Comparison of ENCODE assay signal across 34 cellular contexts in the genomic region with DNA sequence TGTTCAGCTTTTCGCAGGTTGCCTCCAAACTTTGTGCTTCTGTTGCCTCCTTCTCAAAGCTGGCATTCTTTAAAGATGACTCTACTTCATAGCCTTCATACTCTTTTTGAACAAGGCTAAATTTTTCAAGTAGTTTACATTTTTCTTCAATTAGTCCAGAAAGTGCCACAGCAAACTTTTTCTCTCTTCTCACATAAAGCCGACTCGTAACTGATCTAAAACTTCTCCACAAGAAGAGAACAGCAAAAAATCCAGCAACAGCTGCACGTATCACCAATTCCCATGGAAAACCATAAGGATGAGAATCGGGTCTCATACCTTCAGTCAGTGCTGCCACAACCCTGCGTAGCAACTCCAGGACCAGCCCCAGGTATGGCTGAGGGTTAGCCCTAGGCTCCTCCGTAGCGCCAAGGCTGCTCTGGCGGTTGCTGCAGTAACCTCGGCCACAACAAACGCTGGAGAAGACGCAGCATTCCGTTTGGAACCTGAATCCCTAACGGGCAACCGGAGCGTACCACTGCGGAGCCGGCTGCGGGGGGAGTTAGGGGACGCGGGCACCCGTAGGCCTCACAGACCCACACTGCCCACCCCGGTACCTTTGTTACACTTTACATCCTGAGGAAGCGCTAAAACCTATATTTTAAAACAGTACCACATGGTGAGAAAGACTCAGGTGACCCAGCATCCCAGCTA. TPM values are rescaled to one million over a fixed set of nuclear protein-coding genes. Genes with fewer than 3 reads are reported as not detected.
A peak's percentile ranks its signal among the peaks of the same experiment; 100 is the strongest.
DNase-seq lines count a peak whose midpoint lies in the region; ATAC-seq, FAIRE-seq and TF ChIP-seq lines count a peak whose summit lies in the region.
"Had no signal": no experiment of that assay in that cellular context is flagged by ENCODE, and none has a peak within 500 bp of the region (broad histone marks: within the 10 kb centered on the region; RNA-seq: fewer than 3 reads in every experiment).

A gene with protein sequence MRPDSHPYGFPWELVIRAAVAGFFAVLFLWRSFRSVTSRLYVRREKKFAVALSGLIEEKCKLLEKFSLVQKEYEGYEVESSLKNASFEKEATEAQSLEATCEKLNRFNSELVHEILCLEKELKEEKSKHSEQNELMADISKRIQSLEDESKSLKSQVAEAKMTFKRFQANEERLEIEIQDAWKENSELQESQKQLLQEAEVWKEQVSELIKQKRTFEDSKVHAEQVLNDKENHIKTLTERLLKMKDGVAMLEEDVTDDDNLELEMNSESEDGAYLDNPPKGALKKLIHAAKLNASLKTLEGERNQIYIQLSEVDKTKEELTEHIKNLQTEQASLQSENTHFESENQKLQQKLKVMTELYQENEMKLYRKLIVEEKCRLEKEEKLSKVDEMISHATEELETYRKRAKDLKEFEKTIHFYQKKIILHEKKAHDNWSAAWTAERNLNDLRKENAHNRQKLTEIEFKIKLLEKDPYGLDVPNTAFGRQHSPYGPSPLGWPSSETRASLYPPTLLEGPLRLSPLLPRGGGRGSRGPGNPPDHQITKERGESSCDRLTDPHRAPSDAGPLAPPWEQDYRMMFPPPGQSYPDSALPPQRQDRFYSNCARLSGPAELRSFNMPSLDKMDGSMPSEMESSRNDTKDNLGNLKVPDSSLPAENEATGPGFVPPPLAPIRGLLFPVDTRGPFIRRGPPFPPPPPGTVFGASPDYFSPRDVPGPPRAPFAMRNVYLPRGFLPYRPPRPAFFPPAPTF (minus strand): TSS at position 420 of the 693 bp plus-strand sequence. CDS start 104 bp downstream, at position 316.

- no peaks in the 10 kb centered on the region for H3K9me2 ChIP-seq in SK-N-SH

- no peak within 1 kb of the TSS for H3K4me3 Mint-ChIP-seq in stimulated activated naive B cell treated with anti-CD40 and anti-IgM and Interleukin-4, amounts not matched to agents 10 μg/mL and 1 μg/mL and 100 μg/mL, for 72 hours
- H3K4me3 Mint-ChIP-seq: activated naive CD4-positive, alpha-beta T cell treated with anti-CD3 and anti-CD28 coated beads, Interleukin-2, amount 10 ng/mL, durations not matched to agents 7 days and 5 days; activated T-cell treated with anti-CD3 and anti-CD28 coated beads, Interleukin-2, amount 50 U/mL, for 24 hours; IgD-negative memory B cell; stimulated activated naive CD8-positive, alpha-beta T cell treated with anti-CD3 and anti-CD28 coated beads, Interleukin-15, amount 100 ng/mL, for 72 hours had no signal

- H3K4me2 ChIP-seq in SK-N-SH: peak within 1 kb of the TSS; percentile 16; the same call in 1 of the 2 replicates
- no peak within 1 kb of the TSS for H3K4me2 ChIP-seq in K562 (ENCODE audit: insufficient read depth, low read length)
- H3K4me2 ChIP-seq: BLaER1 had no signal

- no peaks in the 10 kb centered on the region for H3K9me1 ChIP-seq in K562 (ENCODE audit: control insufficient read depth, insufficient read depth, low read length)

- H3K4me3 ChIP-seq in SK-N-SH (ENCODE audit: low read depth in 2 of 2, low read length in 1 of 2) (no peak within 1 kb of the TSS), K562 (no peak within 1 kb of the TSS), kidney (ENCODE audit: low read length in 2 of 2) (no peak within 1 kb of the TSS)
- H3K4me3 ChIP-seq: ascending aorta, BLaER1, tibial nerve had no signal

- intact Hi-C loops in K562 (cut with micrococcal nuclease) (loop anchor here (10.0 kb wide), 1 partner anchor 137 kb away; no protein-coding TSS in a partner anchor), kidney (cut with DNase I) (no loop called here)

- POLR2A ChIA-PET in SK-N-SH (lab: Yijun Ruan, JAX): no interaction called here
- POLR2A ChIA-PET in K562 (lab: Yijun Ruan, JAX): no interaction called here

- FAIRE-seq in K562 (lab: Jason Lieb, UNC) (no peak), kidney (lab: Jason Lieb, UNC) (no peak)
- FAIRE-seq: A204.1, frontal cortex, TTC549 had no signal

- H3K27me3 ChIP-seq in SK-N-SH (ENCODE audit: insufficient read depth) (no peaks in the 10 kb centered on the region; the same call in 1 of the 2 replicates), K562 (ENCODE audit: control insufficient read depth in 2 of 2, insufficient read depth in 2 of 2, low read length in 2 of 2) (peaks cover 12 to 22% of the 10 kb centered on the region in 2 experiments; a peak in 4 of 5 replicates)
- H3K27me3 ChIP-seq: ascending aorta, BLaER1, tibial nerve had no signal

- BruUV-seq in K562 (replicated peaks; lab: Mats Ljungman, UMichigan): no TSS peak

- H4K20me1 ChIP-seq in SK-N-SH (ENCODE audit: insufficient read depth) (no peaks in the 10 kb centered on the region), K562 (replicated peaks; ENCODE audit: control insufficient read depth, insufficient read depth, low read length) (no peaks in the 10 kb centered on the region)
- H4K20me1 ChIP-seq: BLaER1 had no signal

- TF ChIP-seq CTCF in SK-N-SH (IDR thresholded peaks at IDR 0.05): no peak
- no peak for TF ChIP-seq CTCF in K562 (IDR thresholded peaks at IDR 0.05 in 2 of 3, conservative IDR thresholded peaks at IDR 0.05 in 1 of 3; ENCODE audit: insufficient read depth in 2 of 3, low read depth in 1 of 3, low read length in 3 of 3)
- TF ChIP-seq CTCF in kidney (IDR thresholded peaks at IDR 0.05; ENCODE audit: borderline replicate concordance, extremely low read depth, insufficient read depth): no peak

- no peaks in the 10 kb centered on the region for H3K27me3 Mint-ChIP-seq in stimulated activated naive B cell treated with anti-CD40 and anti-IgM and Interleukin-4, amounts not matched to agents 10 μg/mL and 1 μg/mL and 100 μg/mL, for 72 hours
- H3K27me3 Mint-ChIP-seq: activated naive CD4-positive, alpha-beta T cell treated with anti-CD3 and anti-CD28 coated beads, Interleukin-2, amount 10 ng/mL, durations not matched to agents 7 days and 5 days; activated T-cell treated with anti-CD3 and anti-CD28 coated beads, Interleukin-2, amount 50 U/mL, for 24 hours; stimulated activated naive CD8-positive, alpha-beta T cell treated with anti-CD3 and anti-CD28 coated beads, Interleukin-15, amount 100 ng/mL, for 72 hours had no signal

- ATAC-seq in SK-N-SH treated with all-trans-retinoic acid at 6 μM for 48 hours (no peak), K562 (no peak)
- ATAC-seq in stimulated activated naive B cell treated with anti-CD40 and anti-IgM and Interleukin-4, amounts not matched to agents 10 μg/mL and 1 μg/mL and 100 μg/mL, for 72 hours (replicated peaks): no peak
- ATAC-seq: esophagus mucosa; stimulated activated naive CD8-positive, alpha-beta T cell treated with anti-CD3 and anti-CD28 coated beads, Interleukin-15, amount 100 ng/mL, for 72 hours had no signal

- peaks cover 3% of the 10 kb centered on the region for H3F3A ChIP-seq in SK-N-SH (replicated peaks; ENCODE audit: insufficient read depth)

- 20% methylated on average over 19 of the region's 24 CpGs for WGBS in SK-N-SH (ENCODE audit: low lambda C conversion rate)
- 10% methylated on average over 24 of the region's 24 CpGs for WGBS in K562 (ENCODE audit: insufficient coverage, low coverage, missing lambda C conversion rate)

- no peaks in the 10 kb centered on the region for H3K4me1 ChIP-seq in SK-N-SH (ENCODE audit: control insufficient read depth in 1 of 2, insufficient read depth in 2 of 2, low read depth in 1 of 2, low read length in 1 of 2)
- peaks cover 0 to 3% of the 10 kb centered on the region in 2 experiments; a peak in 1 of 5 replicates for H3K4me1 ChIP-seq in K562 (replicated peaks in 1 of 2; ENCODE audit: control insufficient read depth in 2 of 2, insufficient read depth in 2 of 2, low read length in 2 of 2)
- H3K4me1 ChIP-seq in kidney (ENCODE audit: control insufficient read depth in 1 of 2, insufficient read depth in 1 of 2, low read depth in 1 of 2, low read length in 2 of 2): no peaks in the 10 kb centered on the region
- H3K4me1 ChIP-seq: BLaER1, Caco-2, tibial nerve had no signal

- H3K9me3 ChIP-seq in SK-N-SH (no peaks in the 10 kb centered on the region), K562 (replicated peaks; ENCODE audit: control insufficient read depth, insufficient read depth, low read depth, low read length) (no peaks in the 10 kb centered on the region; the same call in 1 of the 2 replicates), kidney (ENCODE audit: control insufficient read depth in 1 of 2, low read length in 2 of 2) (no peaks in the 10 kb centered on the region)
- H3K9me3 ChIP-seq: ascending aorta, Caco-2, tibial nerve had no signal

- no peak for TF ChIP-seq POLR2A in K562 (conservative IDR thresholded peaks at IDR 0.05)

- in situ Hi-C loops in K562 (cut with MboI): no loop called here

- DNase-seq in SK-N-SH (no peak), K562 (ENCODE audit: extremely low read depth in 1 of 4, low spot score in 3 of 4) (no peak), kidney (peak; percentile 61), activated gamma-delta T cell treated with Interleukin-2 at 50 U/mL for 16 hours (no peak), amniotic stem cell (lab: John Stamatoyannopoulos, UW) (no peak), NCI-H69 (lab: John Stamatoyannopoulos, UW) (no peak)
- no peak for DNase-seq in stimulated activated naive B cell treated with anti-CD40 and anti-IgM and Interleukin-4, amounts not matched to agents 10 μg/mL and 1 μg/mL and 100 μg/mL, for 72 hours
- DNase-seq: activated CD4-positive, alpha-beta T cell treated with anti-CD3 and anti-CD28 coated beads for 1 hour; activated naive CD4-positive, alpha-beta T cell treated with anti-CD3 and anti-CD28 coated beads, Interleukin-2, amount 10 ng/mL, durations not matched to agents 7 days and 5 days; activated T-cell treated with anti-CD3 and anti-CD28 coated beads, Interleukin-2, amount 50 U/mL, for 24 hours; Caco-2; effector CD8-positive, alpha-beta T cell; HCEC 1CT; hippocampal formation; NCI-H1417; NCI-H2171 treated with DMSO at 0.1 percent for 48 hours; NCI-H774; occipital lobe; retina; SHP77; stimulated activated CD4-positive, alpha-beta T cell treated with anti-CD3 and anti-CD28 coated beads, Interleukin-4, amount 100 ng/mL, for 4 hours; stimulated activated naive CD8-positive, alpha-beta T cell treated with anti-CD3 and anti-CD28 coated beads, Interleukin-15, amount 100 ng/mL, for 72 hours; T-helper 1 cell had no signal

- no peaks in the 10 kb centered on the region for H3K4me1 Mint-ChIP-seq in stimulated activated naive B cell treated with anti-CD40 and anti-IgM and Interleukin-4, amounts not matched to agents 10 μg/mL and 1 μg/mL and 100 μg/mL, for 72 hours
- H3K4me1 Mint-ChIP-seq: activated naive CD4-positive, alpha-beta T cell treated with anti-CD3 and anti-CD28 coated beads, Interleukin-2, amount 10 ng/mL, durations not matched to agents 7 days and 5 days; IgD-negative memory B cell; stimulated activated naive CD8-positive, alpha-beta T cell treated with anti-CD3 and anti-CD28 coated beads, Interleukin-15, amount 100 ng/mL, for 72 hours had no signal

- CTCF ChIA-PET in SK-N-SH (lab: Yijun Ruan, JAX): no interaction called here
- CTCF ChIA-PET in K562 (lab: Yijun Ruan, JAX; ENCODE audit: low intra/inter-chr PET ratio): no interaction called here

- H3K36me3 ChIP-seq in SK-N-SH (replicated peaks in 1 of 2; ENCODE audit: control insufficient read depth in 1 of 2, insufficient read depth in 2 of 2, low read length in 1 of 2) (no peaks in the 10 kb centered on the region), K562 (ENCODE audit: control insufficient read depth, insufficient read depth, low read length) (no peaks in the 10 kb centered on the region), kidney (ENCODE audit: control insufficient read depth in 1 of 2, insufficient read depth in 2 of 2, low read length in 2 of 2) (no peaks in the 10 kb centered on the region)
- H3K36me3 ChIP-seq: ascending aorta, BLaER1, tibial nerve had no signal

- H3K9me3 Mint-ChIP-seq in stimulated activated naive B cell treated with anti-CD40 and anti-IgM and Interleukin-4, amounts not matched to agents 10 μg/mL and 1 μg/mL and 100 μg/mL, for 72 hours: peaks cover 0 to 11% of the 10 kb centered on the region in 2 donors

- H3K9ac ChIP-seq in SK-N-SH (no peak within 1 kb of the TSS), K562 (ENCODE audit: insufficient read depth in 1 of 2, low read depth in 2 of 2, low read length in 2 of 2) (no peak within 1 kb of the TSS), kidney (ENCODE audit: low read length in 2 of 2) (no peak within 1 kb of the TSS)
- H3K9ac ChIP-seq: BLaER1 had no signal

- H3K27ac Mint-ChIP-seq in stimulated activated naive B cell treated with anti-CD40 and anti-IgM and Interleukin-4, amounts not matched to agents 10 μg/mL and 1 μg/mL and 100 μg/mL, for 72 hours: no peak within 1 kb of the TSS
- H3K27ac Mint-ChIP-seq: activated naive CD4-positive, alpha-beta T cell treated with anti-CD3 and anti-CD28 coated beads, Interleukin-2, amount 10 ng/mL, durations not matched to agents 7 days and 5 days; activated T-cell treated with anti-CD3 and anti-CD28 coated beads, Interleukin-2, amount 50 U/mL, for 24 hours had no signal

- TF ChIP-seq EP300 in SK-N-SH (IDR thresholded peaks at IDR 0.05; ENCODE audit: borderline replicate concordance in 1 of 2, low read depth in 1 of 2, low read length in 1 of 2) (no peak), K562 (IDR thresholded peaks at IDR 0.05; ENCODE audit: low read length) (no peak)

- H3K27ac ChIP-seq in SK-N-SH (ENCODE audit: low read depth in 2 of 2, low read length in 1 of 2) (no peak within 1 kb of the TSS), K562 (ENCODE audit: extremely low read depth, low read depth, low read length) (no peak within 1 kb of the TSS), kidney (ENCODE audit: low read depth in 2 of 2, low read length in 2 of 2) (no peak within 1 kb of the TSS)
- H3K27ac ChIP-seq: BLaER1, tibial nerve had no signal

- H2AFZ ChIP-seq in SK-N-SH (ENCODE audit: low read depth): peak within 1 kb of the TSS; percentile 71; the same call in 1 of the 2 replicates
- H2AFZ ChIP-seq in K562 (ENCODE audit: low read depth, low read length): no peak within 1 kb of the TSS

- no peaks in the 10 kb centered on the region for H3K79me2 ChIP-seq in SK-N-SH (ENCODE audit: insufficient read depth)
- no peaks in the 10 kb centered on the region for H3K79me2 ChIP-seq in K562 (ENCODE audit: control insufficient read depth, insufficient read depth, low read length)

- H3K36me3 Mint-ChIP-seq in stimulated activated naive B cell treated with anti-CD40 and anti-IgM and Interleukin-4, amounts not matched to agents 10 μg/mL and 1 μg/mL and 100 μg/mL, for 72 hours: no peaks in the 10 kb centered on the region
- H3K36me3 Mint-ChIP-seq: activated naive CD4-positive, alpha-beta T cell treated with anti-CD3 and anti-CD28 coated beads, Interleukin-2, amount 10 ng/mL, durations not matched to agents 7 days and 5 days; IgD-negative memory B cell had no signal

- TF ChIP-seq RAD21 in SK-N-SH (IDR thresholded peaks at IDR 0.05; ENCODE audit: low read length): no peak
- TF ChIP-seq RAD21 in K562 (CRISPR knock-in tag; conservative IDR thresholded peaks at IDR 0.05 in 1 of 2, IDR thresholded peaks at IDR 0.05 in 1 of 2): no peak

RNA-seq across cellular contexts. Expression of the gene that starts here (rescaled TPM):
- polyA plus RNA-seq in SK-N-SH (2012; rRNA removed) (0.03 and 0.07 TPM in 2 replicates), K562 (2011; rRNA removed) (not detected in 2 replicates), K562 (2014; fragmentation: Illumina TruSeq; extraction: Trizol) (not detected in 2 replicates), K562 (2014; fragmentation: Nextera tagmentation; extraction: Ambion mirVana) (not detected), K562 (2014; rRNA removed) (not detected in 2 replicates), kidney (ENCODE audit: insufficient read depth, low read depth, low replicate concordance) (not detected)
- polyA plus RNA-seq in SK-N-SH (2012; cell fraction: cytosol; rRNA removed): 0.01 TPM in 2 replicates
- polyA plus RNA-seq in SK-N-SH (2012; cell fraction: nucleus; rRNA removed): 0.02 TPM in 1 of 2 replicates, not detected in the other
- total RNA-seq in K562 (2011; cell fraction: chromatin; rRNA removed; ENCODE audit: low replicate concordance): not detected in 2 replicates
- total RNA-seq in K562 (2011; cell fraction: nucleolus; rRNA removed): not detected in 2 replicates
- total RNA-seq in K562 (2011; cell fraction: nucleoplasm; rRNA removed): not detected in 2 replicates
- total RNA-seq in K562 (2014; rRNA removed) (not detected in 2 replicates), K562 (2014; rRNA removed; fragmentation: Illumina TruSeq; extraction: Trizol) (not detected in 2 replicates), K562 (2015; rRNA removed; fragmentation: Illumina TruSeq; extraction: Trizol) (not detected in 2 replicates), K562 (2021) (not detected in 2 replicates), kidney (not detected)
- polyA plus RNA-seq in K562 (2011; cell fraction: cytosol; rRNA removed): not detected in 2 replicates
- polyA plus RNA-seq in K562 (2011; cell fraction: nucleus; rRNA removed): not detected in 2 replicates
- polyA plus RNA-seq in K562 (2012): not detected in 2 replicates
- polyA minus RNA-seq in K562 (2011; rRNA and poly(A)+ RNA removed): not detected in 2 replicates
- polyA minus RNA-seq in K562 (2011; cell fraction: cytosol; rRNA and poly(A)+ RNA removed): not detected in 2 replicates
- polyA minus RNA-seq in K562 (2011; cell fraction: nucleus; rRNA and poly(A)+ RNA removed): not detected in 2 replicates
- total RNA-seq: ascending aorta, Caco-2, Daoy, esophagus mucosa, frontal cortex, MCF 10A, occipital lobe, tibial nerve had no signal
- polyA plus RNA-seq: IgD-negative memory B cell had no signal

Comparison
In these comparisons a context has a peak if more than half of its experiments do, and no peak if none do; other contexts are left out.
1. Peak in DNase-seq in kidney; RNA of the gene not detected or under 1 TPM.